1 cellular context compared by ENCODE assay signal in genomic region chr6:170584181-170584953, GRCh38.
TF ChIP-seq lines count a peak whose summit lies in the region.

A gene with protein sequence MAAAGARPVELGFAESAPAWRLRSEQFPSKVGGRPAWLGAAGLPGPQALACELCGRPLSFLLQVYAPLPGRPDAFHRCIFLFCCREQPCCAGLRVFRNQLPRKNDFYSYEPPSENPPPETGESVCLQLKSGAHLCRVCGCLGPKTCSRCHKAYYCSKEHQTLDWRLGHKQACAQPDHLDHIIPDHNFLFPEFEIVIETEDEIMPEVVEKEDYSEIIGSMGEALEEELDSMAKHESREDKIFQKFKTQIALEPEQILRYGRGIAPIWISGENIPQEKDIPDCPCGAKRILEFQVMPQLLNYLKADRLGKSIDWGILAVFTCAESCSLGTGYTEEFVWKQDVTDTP (minus strand): TSS chr6:170584637. CDS start chr6:170584581, 56 bp downstream.

TF ChIP-seq in K562, 482 proteins besides CTCF, POLR2A, EP300 and RAD21 (continued from another document and continues in another):
- TF ChIP-seq MLLT1 (IDR thresholded peaks at IDR 0.05) (no peak), TEAD1 (CRISPR knock-in tag; IDR thresholded peaks at IDR 0.05) (peak in 1 of 2 experiments; percentile 19; a peak in 1 of 4 replicates), ZNF778 (CRISPR knock-in tag; IDR thresholded peaks at IDR 0.05) (no peak), HIVEP1 (CRISPR knock-in tag; IDR thresholded peaks at IDR 0.05) (no peak), GABPA (tag; conservative IDR thresholded peaks at IDR 0.05; ENCODE audit: low read depth) (peak; percentile 100), RCOR1 (IDR thresholded peaks at IDR 0.05; ENCODE audit: borderline replicate concordance in 1 of 2, low read depth in 2 of 2, low read length in 2 of 2) (peak in 1 of 2 experiments; percentile 61; a peak in 1 of 4 replicates), MCM5 (IDR thresholded peaks at IDR 0.05; ENCODE audit: low read depth) (no peak), IRF2 (CRISPR knock-in tag; IDR thresholded peaks at IDR 0.05) (no peak), NCOA4 (IDR thresholded peaks at IDR 0.05; ENCODE audit: partially characterized antibody) (no peak), ZNF511 (CRISPR knock-in tag; IDR thresholded peaks at IDR 0.05) (peak; percentile 19; the same call in 1 of the 2 replicates), TCF7 (IDR thresholded peaks at IDR 0.05; ENCODE audit: borderline replicate concordance) (no peak), GTF2F1 (IDR thresholded peaks at IDR 0.05; ENCODE audit: low read depth, low read length) (peak; percentile 78; the same call in 1 of the 2 replicates), RBM34 (IDR thresholded peaks at IDR 0.05; ENCODE audit: borderline replicate concordance, insufficient read depth, low read length) (peak; percentile 67; the same call in 1 of the 2 replicates), SMAD3 (CRISPR knock-in tag; conservative IDR thresholded peaks at IDR 0.05) (no peak), ILF3 (IDR thresholded peaks at IDR 0.05; ENCODE audit: borderline replicate concordance) (no peak), ZNF41 (CRISPR knock-in tag; conservative IDR thresholded peaks at IDR 0.05) (no peak), ZBTB5 (IDR thresholded peaks at IDR 0.05) (no peak), ZKSCAN3 (CRISPR knock-in tag; IDR thresholded peaks at IDR 0.05) (no peak), ZNF146 (CRISPR knock-in tag; IDR thresholded peaks at IDR 0.05; ENCODE audit: unreplicated experiment) (no peak), GABPB1 (CRISPR knock-in tag; IDR thresholded peaks at IDR 0.05) (peak; percentile 97), MECOM (CRISPR knock-in tag; IDR thresholded peaks at IDR 0.05) (no peak), SIN3A (IDR thresholded peaks at IDR 0.05; ENCODE audit: borderline replicate concordance in 2 of 2, control insufficient read depth in 1 of 2, low read depth in 2 of 2, low read length in 2 of 2) (peak; percentile 98 to 99), ZNF324 (CRISPR knock-in tag; IDR thresholded peaks at IDR 0.05) (no peak), ZC3H4 (CRISPR knock-in tag; IDR thresholded peaks at IDR 0.05; ENCODE audit: borderline replicate concordance) (no peak; the same call in 1 of the 2 replicates), ZNF12 (CRISPR knock-in tag; IDR thresholded peaks at IDR 0.05) (no peak), ZNF217 (CRISPR knock-in tag; IDR thresholded peaks at IDR 0.05) (no peak), SNIP1 (IDR thresholded peaks at IDR 0.05; ENCODE audit: low read depth) (no peak), ZNF143 (CRISPR knock-in tag; IDR thresholded peaks at IDR 0.05) (no peak), MXI1 (IDR thresholded peaks at IDR 0.05; ENCODE audit: low read depth, low read length) (peak; percentile 94), ZNF395 (CRISPR knock-in tag; IDR thresholded peaks at IDR 0.05) (peak; percentile 92), CTBP1 (IDR thresholded peaks at IDR 0.05; ENCODE audit: borderline replicate concordance) (peak; percentile 93), NCOA1 (IDR thresholded peaks at IDR 0.05; ENCODE audit: low read depth) (peak; percentile 91), NUFIP1 (IDR thresholded peaks at IDR 0.05; ENCODE audit: partially characterized antibody) (no peak), ZBTB12 (CRISPR knock-in tag; IDR thresholded peaks at IDR 0.05) (peak; percentile 48; the same call in 1 of the 2 replicates), BDP1 (IDR thresholded peaks at IDR 0.05; ENCODE audit: insufficient read depth, insufficient read length) (no peak), ZNF507 (tag; conservative IDR thresholded peaks at IDR 0.05) (no peak), NBN (IDR thresholded peaks at IDR 0.05; ENCODE audit: low read depth) (peak; percentile 67; the same call in 1 of the 2 replicates), HNRNPK (IDR thresholded peaks at IDR 0.05; ENCODE audit: low read depth, low read length, poor library complexity, severe bottlenecking) (no peak), MAFF (IDR thresholded peaks at IDR 0.05; ENCODE audit: low read length) (no peak), BCL6 (CRISPR knock-in tag; IDR thresholded peaks at IDR 0.05) (no peak), GATAD2A (IDR thresholded peaks at IDR 0.05) (no peak), ZBTB26 (CRISPR knock-in tag; IDR thresholded peaks at IDR 0.05) (no peak), ZNF586 (CRISPR knock-in tag; conservative IDR thresholded peaks at IDR 0.05) (no peak)
- TF ChIP-seq, protein P1, sequence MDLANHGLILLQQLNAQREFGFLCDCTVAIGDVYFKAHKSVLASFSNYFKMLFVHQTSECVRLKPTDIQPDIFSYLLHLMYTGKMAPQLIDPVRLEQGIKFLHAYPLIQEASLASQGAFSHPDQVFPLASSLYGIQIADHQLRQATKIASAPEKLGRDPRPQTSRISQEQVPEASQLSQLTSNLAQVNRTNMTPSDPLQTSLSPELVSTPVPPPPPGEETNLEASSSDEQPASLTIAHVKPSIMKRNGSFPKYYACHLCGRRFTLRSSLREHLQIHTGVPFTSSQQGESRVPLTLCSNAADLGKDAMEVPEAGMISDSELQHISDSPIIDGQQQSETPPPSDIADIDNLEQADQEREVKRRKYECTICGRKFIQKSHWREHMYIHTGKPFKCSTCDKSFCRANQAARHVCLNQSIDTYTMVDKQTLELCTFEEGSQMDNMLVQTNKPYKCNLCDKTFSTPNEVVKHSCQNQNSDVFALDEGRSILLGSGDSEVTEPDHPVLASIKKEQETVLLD (IDR thresholded peaks at IDR 0.05) = no peak
- TF ChIP-seq, protein P2, sequence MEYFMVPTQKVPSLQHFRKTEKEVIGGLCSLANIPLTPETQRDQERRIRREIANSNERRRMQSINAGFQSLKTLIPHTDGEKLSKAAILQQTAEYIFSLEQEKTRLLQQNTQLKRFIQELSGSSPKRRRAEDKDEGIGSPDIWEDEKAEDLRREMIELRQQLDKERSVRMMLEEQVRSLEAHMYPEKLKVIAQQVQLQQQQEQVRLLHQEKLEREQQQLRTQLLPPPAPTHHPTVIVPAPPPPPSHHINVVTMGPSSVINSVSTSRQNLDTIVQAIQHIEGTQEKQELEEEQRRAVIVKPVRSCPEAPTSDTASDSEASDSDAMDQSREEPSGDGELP (CRISPR knock-in tag; IDR thresholded peaks at IDR 0.05; ENCODE audit: borderline replicate concordance) = peak; percentile 97
- TF ChIP-seq, protein P3, sequence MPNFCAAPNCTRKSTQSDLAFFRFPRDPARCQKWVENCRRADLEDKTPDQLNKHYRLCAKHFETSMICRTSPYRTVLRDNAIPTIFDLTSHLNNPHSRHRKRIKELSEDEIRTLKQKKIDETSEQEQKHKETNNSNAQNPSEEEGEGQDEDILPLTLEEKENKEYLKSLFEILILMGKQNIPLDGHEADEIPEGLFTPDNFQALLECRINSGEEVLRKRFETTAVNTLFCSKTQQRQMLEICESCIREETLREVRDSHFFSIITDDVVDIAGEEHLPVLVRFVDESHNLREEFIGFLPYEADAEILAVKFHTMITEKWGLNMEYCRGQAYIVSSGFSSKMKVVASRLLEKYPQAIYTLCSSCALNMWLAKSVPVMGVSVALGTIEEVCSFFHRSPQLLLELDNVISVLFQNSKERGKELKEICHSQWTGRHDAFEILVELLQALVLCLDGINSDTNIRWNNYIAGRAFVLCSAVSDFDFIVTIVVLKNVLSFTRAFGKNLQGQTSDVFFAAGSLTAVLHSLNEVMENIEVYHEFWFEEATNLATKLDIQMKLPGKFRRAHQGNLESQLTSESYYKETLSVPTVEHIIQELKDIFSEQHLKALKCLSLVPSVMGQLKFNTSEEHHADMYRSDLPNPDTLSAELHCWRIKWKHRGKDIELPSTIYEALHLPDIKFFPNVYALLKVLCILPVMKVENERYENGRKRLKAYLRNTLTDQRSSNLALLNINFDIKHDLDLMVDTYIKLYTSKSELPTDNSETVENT (CRISPR knock-in tag; IDR thresholded peaks at IDR 0.05) = peak; percentile 67; the same call in 1 of the 2 replicates
- TF ChIP-seq, protein P4, sequence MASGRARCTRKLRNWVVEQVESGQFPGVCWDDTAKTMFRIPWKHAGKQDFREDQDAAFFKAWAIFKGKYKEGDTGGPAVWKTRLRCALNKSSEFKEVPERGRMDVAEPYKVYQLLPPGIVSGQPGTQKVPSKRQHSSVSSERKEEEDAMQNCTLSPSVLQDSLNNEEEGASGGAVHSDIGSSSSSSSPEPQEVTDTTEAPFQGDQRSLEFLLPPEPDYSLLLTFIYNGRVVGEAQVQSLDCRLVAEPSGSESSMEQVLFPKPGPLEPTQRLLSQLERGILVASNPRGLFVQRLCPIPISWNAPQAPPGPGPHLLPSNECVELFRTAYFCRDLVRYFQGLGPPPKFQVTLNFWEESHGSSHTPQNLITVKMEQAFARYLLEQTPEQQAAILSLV (tag; IDR thresholded peaks at IDR 0.05) = no peak
- TF ChIP-seq, protein P5, sequence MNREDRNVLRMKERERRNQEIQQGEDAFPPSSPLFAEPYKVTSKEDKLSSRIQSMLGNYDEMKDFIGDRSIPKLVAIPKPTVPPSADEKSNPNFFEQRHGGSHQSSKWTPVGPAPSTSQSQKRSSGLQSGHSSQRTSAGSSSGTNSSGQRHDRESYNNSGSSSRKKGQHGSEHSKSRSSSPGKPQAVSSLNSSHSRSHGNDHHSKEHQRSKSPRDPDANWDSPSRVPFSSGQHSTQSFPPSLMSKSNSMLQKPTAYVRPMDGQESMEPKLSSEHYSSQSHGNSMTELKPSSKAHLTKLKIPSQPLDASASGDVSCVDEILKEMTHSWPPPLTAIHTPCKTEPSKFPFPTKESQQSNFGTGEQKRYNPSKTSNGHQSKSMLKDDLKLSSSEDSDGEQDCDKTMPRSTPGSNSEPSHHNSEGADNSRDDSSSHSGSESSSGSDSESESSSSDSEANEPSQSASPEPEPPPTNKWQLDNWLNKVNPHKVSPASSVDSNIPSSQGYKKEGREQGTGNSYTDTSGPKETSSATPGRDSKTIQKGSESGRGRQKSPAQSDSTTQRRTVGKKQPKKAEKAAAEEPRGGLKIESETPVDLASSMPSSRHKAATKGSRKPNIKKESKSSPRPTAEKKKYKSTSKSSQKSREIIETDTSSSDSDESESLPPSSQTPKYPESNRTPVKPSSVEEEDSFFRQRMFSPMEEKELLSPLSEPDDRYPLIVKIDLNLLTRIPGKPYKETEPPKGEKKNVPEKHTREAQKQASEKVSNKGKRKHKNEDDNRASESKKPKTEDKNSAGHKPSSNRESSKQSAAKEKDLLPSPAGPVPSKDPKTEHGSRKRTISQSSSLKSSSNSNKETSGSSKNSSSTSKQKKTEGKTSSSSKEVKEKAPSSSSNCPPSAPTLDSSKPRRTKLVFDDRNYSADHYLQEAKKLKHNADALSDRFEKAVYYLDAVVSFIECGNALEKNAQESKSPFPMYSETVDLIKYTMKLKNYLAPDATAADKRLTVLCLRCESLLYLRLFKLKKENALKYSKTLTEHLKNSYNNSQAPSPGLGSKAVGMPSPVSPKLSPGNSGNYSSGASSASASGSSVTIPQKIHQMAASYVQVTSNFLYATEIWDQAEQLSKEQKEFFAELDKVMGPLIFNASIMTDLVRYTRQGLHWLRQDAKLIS (CRISPR knock-in tag; IDR thresholded peaks at IDR 0.05) = no peak
